In the genomic region with DNA sequence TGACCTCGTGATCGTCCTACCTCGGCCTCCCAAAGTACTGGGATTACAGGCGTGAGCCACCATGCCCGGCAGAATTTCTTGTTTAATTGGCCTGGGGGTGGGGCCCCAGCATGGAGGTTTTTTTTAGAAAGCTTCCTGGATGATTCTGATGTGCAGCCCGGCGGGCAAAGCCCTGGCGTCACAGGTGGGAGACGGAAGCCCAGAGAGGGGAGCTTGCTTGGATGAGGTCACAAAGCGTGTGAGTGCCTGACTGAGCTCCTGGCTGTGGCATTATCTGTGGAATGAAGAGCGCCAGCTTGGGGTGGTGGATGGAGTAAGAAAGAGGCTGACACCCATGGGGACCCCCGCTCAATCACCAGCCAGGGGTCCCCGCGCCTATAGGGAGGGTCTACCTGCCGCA, we compare ENCODE assay signal across 10 cellular contexts. TPM values are rescaled to one million over a fixed set of nuclear protein-coding genes. Genes with fewer than 3 reads are reported as not detected.
DNase-seq lines count a peak whose midpoint lies in the region; ATAC-seq and TF ChIP-seq lines count a peak whose summit lies in the region.
"Had no signal": no experiment of that assay in that cellular context is flagged by ENCODE, and none has a peak within 500 bp of the region (broad histone marks: within the 10 kb centered on the region; RNA-seq: fewer than 3 reads in every experiment).

No MANE protein-coding gene starts in this region.

- WGBS in adipose tissue, 3 donors, result 76 to 83% (median 83%) methylated on average over 15 of the region's 15 CpGs
- WGBS in lung, 2 donors, result 78 to 86% methylated on average over 15 of the region's 15 CpGs

- peaks cover under 1 to 17% of the 10 kb centered on the region in 2 donors for H3K36me3 ChIP-seq in lung (ENCODE audit: control insufficient read depth in 2 of 2, insufficient read depth in 2 of 2, low read length in 2 of 2)
- H3K36me3 ChIP-seq: WERI-Rb-1 had no signal

- CTCF ChIA-PET in AG04450 (lab: Charles Lee), result interaction anchor here (9.1 kb wide), 1 partner anchor 27 kb away, joined by 55 read pairs; no protein-coding TSS in a partner anchor

- peaks cover 7 to 39% of the 10 kb centered on the region in 2 donors for H3K4me1 ChIP-seq in lung (ENCODE audit: control insufficient read depth in 2 of 2, insufficient read depth in 2 of 2, low read length in 2 of 2)

- ATAC-seq in lung (ENCODE audit: insufficient read depth, low FRiP score), result no peak
- no peak for ATAC-seq in GM18873 (IDR thresholded peaks at IDR 0.05; ENCODE audit: low FRiP score, unreplicated experiment)
- ATAC-seq: stimulated activated naive CD8-positive, alpha-beta T cell treated with anti-CD3 and anti-CD28 coated beads, Interleukin-15, Interleukin-2, amounts not matched to agents 100 U/mL and 50 U/mL, for 24 hours had no signal

- H3K4me3 ChIP-seq in AG04450 (ENCODE audit: low read depth, low read length) (peak overlapping the region; percentile 48), lung (no peak overlapping the region)

- H3K27ac ChIP-seq in AG04450 (ENCODE audit: low read depth, low read length) (peak overlapping the region; percentile 87), adipose tissue (ENCODE audit: low read depth, low read length) (peak overlapping the region; percentile 23), lung (ENCODE audit: low read depth in 1 of 2, low read length in 1 of 2) (peak overlapping the region; percentile 51 to 90)
- H3K27ac ChIP-seq: WERI-Rb-1 had no signal

- H3K9me3 ChIP-seq in AG04450 (ENCODE audit: control insufficient read depth, insufficient read depth, low read length) (no peaks in the 10 kb centered on the region; the same call in 1 of the 2 replicates), lung (ENCODE audit: control insufficient read depth in 2 of 2, insufficient read depth in 1 of 2, low read length in 1 of 2) (no peaks in the 10 kb centered on the region)

- H3K27me3 ChIP-seq in AG04450 (ENCODE audit: control insufficient read depth, insufficient read depth, low read length) (no peaks in the 10 kb centered on the region), lung (ENCODE audit: control insufficient read depth, insufficient read depth) (no peaks in the 10 kb centered on the region)

- no peak for TF ChIP-seq CTCF in AG04450 (IDR thresholded peaks at IDR 0.05; ENCODE audit: low read depth, low read length)
- no peak for TF ChIP-seq CTCF in lung (IDR thresholded peaks at IDR 0.05; ENCODE audit: control extremely low read depth, extremely low read depth)

- no peak for DNase-seq in AG04450 (ENCODE audit: low read depth, low spot score)
- no peak for DNase-seq in lung (ENCODE audit: low spot score)
- no peak for DNase-seq in NCI-H2227 (lab: John Stamatoyannopoulos, UW; ENCODE audit: unreplicated experiment)
- no peak for DNase-seq in NCI-H526 treated with DMSO at 0.1 percent for 48 hours (lab: John Stamatoyannopoulos, UW)
- DNase-seq: CD4-positive, CD25-positive, alpha-beta regulatory T cell; NCI-H2081 treated with DMSO at 0.1 percent for 48 hours; stimulated activated naive CD8-positive, alpha-beta T cell treated with anti-CD3 and anti-CD28 coated beads, Interleukin-15, Interleukin-2, amounts not matched to agents 100 U/mL and 50 U/mL, for 24 hours; WERI-Rb-1 had no signal

- POLR2A ChIA-PET in AG04450 (lab: Yijun Ruan, JAX), result interaction anchor here (0.5 to 4.3 kb wide), 4 partner anchors 14 to 23 kb away, joined by 3 to 34 read pairs (median 4); no protein-coding TSS in a partner anchor

RNA-seq across cellular contexts. Expression of a gene that starts 4.1 kb away (rescaled TPM):
- polyA plus RNA-seq in AG04450 (2011; rRNA removed) (19.1 and 27.8 TPM in 2 replicates), adipose tissue (10 to 100 TPM in 2 of 3 donors, 1 to 10 TPM in 1; 6.0 to 33.9 (median 13.3) TPM), lung (10 to 100 TPM; 18.8 to 29.6 TPM)
- polyA minus RNA-seq in AG04450 (2011; rRNA and poly(A)+ RNA removed), result 11.2 and 13.0 TPM in 2 replicates
- 10 to 100 TPM; 32.9 to 42.9 TPM for total RNA-seq in lung

RNA-seq across cellular contexts. Expression of a gene that starts 24.6 kb away (rescaled TPM):
- polyA plus RNA-seq in AG04450 (2011; rRNA removed), result 18.4 and 23.8 TPM in 2 replicates
- polyA minus RNA-seq in AG04450 (2011; rRNA and poly(A)+ RNA removed), result 5.6 and 8.6 TPM in 2 replicates
- 10 to 100 TPM; 57.2 to 86.6 (median 64.8) TPM for polyA plus RNA-seq in adipose tissue
- 10 to 100 TPM; 23.0 to 55.2 TPM for total RNA-seq in lung
- 100 to 1,000 TPM in 1 of 2 donors, 10 to 100 TPM in 1; 62.2 to 183 TPM for polyA plus RNA-seq in lung

RNA-seq across cellular contexts. Expression of a gene that starts 40.7 kb away (rescaled TPM):
- 7.0 TPM in 2 replicates for polyA plus RNA-seq in AG04450 (2011; rRNA removed)
- polyA minus RNA-seq in AG04450 (2011; rRNA and poly(A)+ RNA removed), result 14.9 and 17.5 TPM in 2 replicates
- 10 to 100 TPM; 10.1 to 23.6 (median 18.6) TPM for polyA plus RNA-seq in adipose tissue
- 10 to 100 TPM; 32.3 to 86.2 TPM for total RNA-seq in lung
- polyA plus RNA-seq in lung, result 10 to 100 TPM; 27.8 to 60.0 TPM

RNA-seq across cellular contexts. Expression of a gene that starts 50.0 kb away (rescaled TPM):
- 32.1 and 32.8 TPM in 2 replicates for polyA plus RNA-seq in AG04450 (2011; rRNA removed)
- 30.9 and 31.1 TPM in 2 replicates for polyA minus RNA-seq in AG04450 (2011; rRNA and poly(A)+ RNA removed)
- 10 to 100 TPM; 21.6 to 35.5 (median 27.0) TPM for polyA plus RNA-seq in adipose tissue
- 10 to 100 TPM; 36.9 to 38.5 TPM for total RNA-seq in lung
- polyA plus RNA-seq in lung, result 10 to 100 TPM; 24.8 to 34.2 TPM

RNA-seq across cellular contexts. Expression of a gene that starts 59.9 kb away (rescaled TPM):
- polyA plus RNA-seq in AG04450 (2011; rRNA removed) (2.2 and 2.9 TPM in 2 replicates), adipose tissue (10 to 100 TPM in 2 of 3 donors, 1 to 10 TPM in 1; 6.2 to 13.6 (median 11.2) TPM), lung (10 to 100 TPM; 14.8 to 15.1 TPM)
- 3.1 and 3.4 TPM in 2 replicates for polyA minus RNA-seq in AG04450 (2011; rRNA and poly(A)+ RNA removed)
- total RNA-seq in lung, result 10 to 100 TPM in 1 of 2 donors, 1 to 10 TPM in 1; 8.8 to 25.5 TPM
- total RNA-seq: CD4-positive, CD25-positive, alpha-beta regulatory T cell had no signal

Comparison
In these comparisons a context has a peak if more than half of its experiments do, and no peak if none do; other contexts are left out.
1. H3K27ac ChIP-seq: peak in every context shown above with its lines; median percentile 87 in AG04450; 70 in lung; 23 in adipose tissue.